In the genomic region with DNA sequence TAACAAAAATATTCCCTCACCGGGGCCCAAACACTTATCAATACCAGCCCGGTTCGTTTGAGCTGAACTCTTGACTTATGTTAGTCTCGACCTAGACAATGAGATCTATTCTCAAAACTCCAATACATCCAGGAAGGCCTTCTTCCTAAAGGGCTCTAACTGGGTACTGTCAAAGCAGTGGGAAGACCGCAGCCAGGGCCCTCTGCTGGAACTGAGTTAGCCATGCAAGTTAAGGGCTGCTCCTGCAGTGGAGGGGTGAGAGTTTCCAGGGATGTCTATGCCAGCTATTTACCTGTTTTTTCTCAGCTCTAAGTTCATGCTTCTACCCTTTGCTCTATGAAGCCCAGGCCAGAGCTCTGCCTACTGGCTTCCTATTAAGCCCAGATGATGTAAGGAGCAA, we compare ENCODE assay signal across 1 cellular context.
TF ChIP-seq lines count a peak whose summit lies in the region.

No MANE protein-coding gene starts in this region.

TF ChIP-seq in WTC11, 78 proteins besides CTCF, POLR2A, EP300 and RAD21 (continued from another document):
- TF ChIP-seq, protein P1, sequence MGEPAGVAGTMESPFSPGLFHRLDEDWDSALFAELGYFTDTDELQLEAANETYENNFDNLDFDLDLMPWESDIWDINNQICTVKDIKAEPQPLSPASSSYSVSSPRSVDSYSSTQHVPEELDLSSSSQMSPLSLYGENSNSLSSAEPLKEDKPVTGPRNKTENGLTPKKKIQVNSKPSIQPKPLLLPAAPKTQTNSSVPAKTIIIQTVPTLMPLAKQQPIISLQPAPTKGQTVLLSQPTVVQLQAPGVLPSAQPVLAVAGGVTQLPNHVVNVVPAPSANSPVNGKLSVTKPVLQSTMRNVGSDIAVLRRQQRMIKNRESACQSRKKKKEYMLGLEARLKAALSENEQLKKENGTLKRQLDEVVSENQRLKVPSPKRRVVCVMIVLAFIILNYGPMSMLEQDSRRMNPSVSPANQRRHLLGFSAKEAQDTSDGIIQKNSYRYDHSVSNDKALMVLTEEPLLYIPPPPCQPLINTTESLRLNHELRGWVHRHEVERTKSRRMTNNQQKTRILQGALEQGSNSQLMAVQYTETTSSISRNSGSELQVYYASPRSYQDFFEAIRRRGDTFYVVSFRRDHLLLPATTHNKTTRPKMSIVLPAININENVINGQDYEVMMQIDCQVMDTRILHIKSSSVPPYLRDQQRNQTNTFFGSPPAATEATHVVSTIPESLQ (CRISPR knock-in tag; IDR thresholded peaks at IDR 0.05): no peak
- TF ChIP-seq TEAD4 (CRISPR knock-in tag; IDR thresholded peaks at IDR 0.05) (no peak), EMX1 (CRISPR knock-in tag; IDR thresholded peaks at IDR 0.05) (no peak)
- TF ChIP-seq, protein P2, sequence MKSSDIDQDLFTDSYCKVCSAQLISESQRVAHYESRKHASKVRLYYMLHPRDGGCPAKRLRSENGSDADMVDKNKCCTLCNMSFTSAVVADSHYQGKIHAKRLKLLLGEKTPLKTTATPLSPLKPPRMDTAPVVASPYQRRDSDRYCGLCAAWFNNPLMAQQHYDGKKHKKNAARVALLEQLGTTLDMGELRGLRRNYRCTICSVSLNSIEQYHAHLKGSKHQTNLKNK (CRISPR knock-in tag; IDR thresholded peaks at IDR 0.05): no peak
- TF ChIP-seq, protein P3, sequence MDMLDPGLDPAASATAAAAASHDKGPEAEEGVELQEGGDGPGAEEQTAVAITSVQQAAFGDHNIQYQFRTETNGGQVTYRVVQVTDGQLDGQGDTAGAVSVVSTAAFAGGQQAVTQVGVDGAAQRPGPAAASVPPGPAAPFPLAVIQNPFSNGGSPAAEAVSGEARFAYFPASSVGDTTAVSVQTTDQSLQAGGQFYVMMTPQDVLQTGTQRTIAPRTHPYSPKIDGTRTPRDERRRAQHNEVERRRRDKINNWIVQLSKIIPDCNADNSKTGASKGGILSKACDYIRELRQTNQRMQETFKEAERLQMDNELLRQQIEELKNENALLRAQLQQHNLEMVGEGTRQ (CRISPR knock-in tag; IDR thresholded peaks at IDR 0.05): no peak
- TF ChIP-seq, protein P4, sequence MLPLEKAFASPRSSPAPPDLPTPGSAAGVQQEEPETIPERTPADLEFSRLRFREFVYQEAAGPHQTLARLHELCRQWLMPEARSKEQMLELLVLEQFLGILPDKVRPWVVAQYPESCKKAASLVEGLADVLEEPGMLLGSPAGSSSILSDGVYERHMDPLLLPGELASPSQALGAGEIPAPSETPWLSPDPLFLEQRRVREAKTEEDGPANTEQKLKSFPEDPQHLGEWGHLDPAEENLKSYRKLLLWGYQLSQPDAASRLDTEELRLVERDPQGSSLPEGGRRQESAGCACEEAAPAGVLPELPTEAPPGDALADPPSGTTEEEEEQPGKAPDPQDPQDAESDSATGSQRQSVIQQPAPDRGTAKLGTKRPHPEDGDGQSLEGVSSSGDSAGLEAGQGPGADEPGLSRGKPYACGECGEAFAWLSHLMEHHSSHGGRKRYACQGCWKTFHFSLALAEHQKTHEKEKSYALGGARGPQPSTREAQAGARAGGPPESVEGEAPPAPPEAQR (CRISPR knock-in tag; IDR thresholded peaks at IDR 0.05): no peak
